In genomic region chr11:6745465-6746015, GRCh38 we compare ENCODE assay signal across 9 cellular contexts.
A peak's percentile ranks its signal among the peaks of the same experiment; 100 is the strongest.
DNase-seq lines count a peak whose midpoint lies in the region; ATAC-seq, FAIRE-seq and TF ChIP-seq lines count a peak whose summit lies in the region.
"Had no signal": no experiment of that assay in that cellular context is flagged by ENCODE, and none has a peak within 500 bp of the region (broad histone marks: within the 10 kb centered on the region; RNA-seq: fewer than 3 reads in every experiment).

No MANE protein-coding gene starts in this region.

- H3K4me3 ChIP-seq in muscle layer of duodenum (ENCODE audit: low read depth in 1 of 2, low read length in 2 of 2): peak overlapping the region; percentile 41 to 59

- in situ Hi-C loops in GM13976 (cut with MboI; ENCODE audit: low sequenced_read_pairs, unreplicated experiment): no loop called here

- H3K9me3 ChIP-seq in muscle layer of duodenum (ENCODE audit: control insufficient read depth in 1 of 2, low read length in 2 of 2): no peaks in the 10 kb centered on the region

- peak overlapping the region; percentile 89 for H3K27ac ChIP-seq in muscle layer of duodenum (ENCODE audit: low read length)

- FAIRE-seq in urothelium cell line (lab: Jason Lieb, UNC): no peak

- TF ChIP-seq CTCF in GM13976 (IDR thresholded peaks at IDR 0.05; ENCODE audit: borderline replicate concordance, control extremely low read depth, extremely low read depth, insufficient read depth, missing control alignments): no peak

- H3K27me3 ChIP-seq in muscle layer of duodenum (ENCODE audit: low read depth, low read length): no peaks in the 10 kb centered on the region

- DNase-seq in GM13976 (ENCODE audit: low spot score) (peak; percentile 37), KG1 (lab: John Stamatoyannopoulos, UW) (peak; percentile 35), urothelium cell line (ENCODE audit: low spot score) (no peak), NCI-H510A (lab: John Stamatoyannopoulos, UW) (no peak), GM19238 (ENCODE audit: insufficient read length, low spot score) (no peak)

- H3K4me1 ChIP-seq in muscle layer of duodenum (ENCODE audit: control insufficient read depth in 1 of 2, insufficient read depth in 2 of 2, low read length in 2 of 2): no peaks in the 10 kb centered on the region

- ATAC-seq in GM21447 (IDR thresholded peaks at IDR 0.05; ENCODE audit: unreplicated experiment) (peak; percentile 66), HG03342 (IDR thresholded peaks at IDR 0.05; ENCODE audit: unreplicated experiment) (no peak)
- ATAC-seq: Panc1 had no signal

- no peaks in the 10 kb centered on the region for H3K36me3 ChIP-seq in muscle layer of duodenum (ENCODE audit: control insufficient read depth in 1 of 2, insufficient read depth in 2 of 2, low read length in 2 of 2)

Comparison
In these comparisons a context has a peak if more than half of its experiments do, and no peak if none do; other contexts are left out.
1. DNase-seq: peak in GM13976 (single experiment) and KG1 (single experiment); none in urothelium cell line (single experiment), NCI-H510A (single experiment) and GM19238 (single experiment).